10 cellular contexts compared by ENCODE assay signal in the genomic region with DNA sequence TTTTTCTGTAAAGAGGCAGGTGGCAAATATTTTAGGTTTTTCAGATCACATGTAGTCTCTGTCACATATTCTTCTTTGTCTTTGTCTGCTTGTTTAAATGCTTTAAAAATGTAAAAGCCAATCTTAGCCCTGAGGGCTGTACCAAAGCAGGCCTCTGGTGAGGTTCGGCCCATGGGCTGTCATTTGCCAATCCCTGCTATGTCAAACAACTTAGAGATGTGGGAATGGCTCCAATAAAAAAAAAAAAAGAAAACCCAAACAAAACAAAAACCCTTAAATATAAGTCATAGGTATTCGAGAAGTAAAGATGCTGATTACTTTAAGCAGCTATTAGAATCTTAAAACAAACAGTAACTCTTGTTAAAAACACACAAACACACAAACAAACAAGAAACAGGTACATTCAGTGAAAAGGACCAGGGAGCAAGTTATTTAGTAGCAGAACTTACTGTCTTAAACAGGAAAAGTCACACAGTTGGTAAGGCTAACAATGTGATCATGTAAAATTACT.
DNase-seq lines count a peak whose midpoint lies in the region; ATAC-seq and TF ChIP-seq lines count a peak whose summit lies in the region.
"Had no signal": no experiment of that assay in that cellular context is flagged by ENCODE, and none has a peak within 500 bp of the region (broad histone marks: within the 10 kb centered on the region; RNA-seq: fewer than 3 reads in every experiment).

No MANE protein-coding gene starts in this region.

- peaks cover 0 to 54% (median 18%) of the 10 kb centered on the region in 11 donors for H3K9me3 ChIP-seq in heart right ventricle
- H3K9me3 ChIP-seq: prostate gland had no signal

- no peaks in the 10 kb centered on the region for H3K36me3 ChIP-seq in heart right ventricle
- H3K36me3 ChIP-seq: prostate gland had no signal

- H3K27ac Mint-ChIP-seq in Calu3 (ENCODE audit: unreplicated experiment) (peak overlapping the region; percentile 98), natural killer cell (peak overlapping the region; percentile 72 to 79)
- H3K27ac Mint-ChIP-seq in activated naive CD8-positive, alpha-beta T cell, result peak overlapping the region; percentile 94
- H3K27ac Mint-ChIP-seq: mesothelial cell of epicardium had no signal

- ATAC-seq in natural killer cell (no peak), heart right ventricle (no peak)

- H3K36me3 Mint-ChIP-seq in Calu3 (ENCODE audit: insufficient read depth, unreplicated experiment) (peaks cover 27% of the 10 kb centered on the region), natural killer cell (peaks cover 23% of the 10 kb centered on the region)
- peaks cover 21% of the 10 kb centered on the region for H3K36me3 Mint-ChIP-seq in activated naive CD8-positive, alpha-beta T cell

- no peak overlapping the region for H3K4me3 ChIP-seq in heart right ventricle
- H3K4me3 ChIP-seq: prostate gland had no signal

- 83 to 86% methylated on average over 2 of the region's 2 CpGs for WGBS in heart right ventricle, 2 donors

- H3K4me3 Mint-ChIP-seq in Calu3 (ENCODE audit: low read depth, unreplicated experiment), result peak overlapping the region; percentile 14
- peak overlapping the region; percentile 80 for H3K4me3 Mint-ChIP-seq in activated naive CD8-positive, alpha-beta T cell
- H3K4me3 Mint-ChIP-seq in natural killer cell, result no peak overlapping the region
- H3K4me3 Mint-ChIP-seq: mesothelial cell of epicardium had no signal

- intact Hi-C loops in Calu3 (cut with micrococcal nuclease; ENCODE audit: unreplicated experiment) (loop anchor here (5.0 kb wide), 1 partner anchor 64 kb away; a partner anchor contains a TSS), natural killer cell (cut with micrococcal nuclease) (no loop called here), heart right ventricle (cut with DNase I) (no loop called here)

- TSS peak; percentile 98 for BruUV-seq in Calu3 (replicated peaks; lab: Mats Ljungman, UMichigan)

- TF ChIP-seq CTCF in Calu3 (IDR thresholded peaks at IDR 0.05; ENCODE audit: unreplicated experiment) (no peak), natural killer cell (IDR thresholded peaks at IDR 0.05) (no peak), heart right ventricle (IDR thresholded peaks at IDR 0.05) (no peak)

- peak overlapping the region in 5 of 10 donors; percentile 4 to 92 (median 39) for H3K27ac ChIP-seq in heart right ventricle
- H3K27ac ChIP-seq: prostate gland had no signal

- H3K27me3 Mint-ChIP-seq in Calu3 (ENCODE audit: unreplicated experiment) (no peaks in the 10 kb centered on the region), natural killer cell (ENCODE audit: low read depth in 2 of 2) (peaks cover 12 to 22% of the 10 kb centered on the region in 2 donors)
- H3K27me3 Mint-ChIP-seq in activated naive CD8-positive, alpha-beta T cell, result no peaks in the 10 kb centered on the region

- H3K4me1 Mint-ChIP-seq in Calu3 (ENCODE audit: low read depth, unreplicated experiment), result peaks cover 42% of the 10 kb centered on the region
- H3K4me1 Mint-ChIP-seq in activated naive CD8-positive, alpha-beta T cell (ENCODE audit: low read depth), result peaks cover 52% of the 10 kb centered on the region
- H3K4me1 Mint-ChIP-seq in natural killer cell, result peaks cover 20 to 29% of the 10 kb centered on the region in 2 donors
- H3K4me1 Mint-ChIP-seq: mesothelial cell of epicardium had no signal

- DNase-seq in Calu3, result no peak
- peak; percentile 19 for DNase-seq in LHCN-M2 (ENCODE audit: low read depth)
- DNase-seq in natural killer cell, result no peak
- no peak for DNase-seq in stimulated activated naive CD4-positive, alpha-beta T cell (lab: John Stamatoyannopoulos, UW)
- no peak for DNase-seq in DMS53 treated with DMSO at 0.1 percent for 48 hours (lab: John Stamatoyannopoulos, UW; ENCODE audit: unreplicated experiment)
- no peak for DNase-seq in heart right ventricle
- DNase-seq: NCI-H1930 had no signal

- CTCF ChIA-PET in Calu3 (lab: Charles Lee), result interaction anchor here (0.5 to 1.2 kb wide), 2 partner anchors 13 to 67 kb away, joined by 3 read pairs; no protein-coding TSS in a partner anchor

- H3K27me3 ChIP-seq in heart right ventricle, result no peaks in the 10 kb centered on the region

- peaks cover 29% of the 10 kb centered on the region for H3K9me3 Mint-ChIP-seq in Calu3 (ENCODE audit: low read depth, unreplicated experiment)
- H3K9me3 Mint-ChIP-seq in activated naive CD8-positive, alpha-beta T cell (ENCODE audit: low read depth), result peaks cover 31% of the 10 kb centered on the region
- peaks cover 2 to 15% of the 10 kb centered on the region in 2 donors for H3K9me3 Mint-ChIP-seq in natural killer cell

- peaks cover 0 to 33% (median 0%) of the 10 kb centered on the region in 9 donors for H3K4me1 ChIP-seq in heart right ventricle
- H3K4me1 ChIP-seq: prostate gland had no signal
